ENCODE assay signal across 7 cellular contexts in the genomic region with DNA sequence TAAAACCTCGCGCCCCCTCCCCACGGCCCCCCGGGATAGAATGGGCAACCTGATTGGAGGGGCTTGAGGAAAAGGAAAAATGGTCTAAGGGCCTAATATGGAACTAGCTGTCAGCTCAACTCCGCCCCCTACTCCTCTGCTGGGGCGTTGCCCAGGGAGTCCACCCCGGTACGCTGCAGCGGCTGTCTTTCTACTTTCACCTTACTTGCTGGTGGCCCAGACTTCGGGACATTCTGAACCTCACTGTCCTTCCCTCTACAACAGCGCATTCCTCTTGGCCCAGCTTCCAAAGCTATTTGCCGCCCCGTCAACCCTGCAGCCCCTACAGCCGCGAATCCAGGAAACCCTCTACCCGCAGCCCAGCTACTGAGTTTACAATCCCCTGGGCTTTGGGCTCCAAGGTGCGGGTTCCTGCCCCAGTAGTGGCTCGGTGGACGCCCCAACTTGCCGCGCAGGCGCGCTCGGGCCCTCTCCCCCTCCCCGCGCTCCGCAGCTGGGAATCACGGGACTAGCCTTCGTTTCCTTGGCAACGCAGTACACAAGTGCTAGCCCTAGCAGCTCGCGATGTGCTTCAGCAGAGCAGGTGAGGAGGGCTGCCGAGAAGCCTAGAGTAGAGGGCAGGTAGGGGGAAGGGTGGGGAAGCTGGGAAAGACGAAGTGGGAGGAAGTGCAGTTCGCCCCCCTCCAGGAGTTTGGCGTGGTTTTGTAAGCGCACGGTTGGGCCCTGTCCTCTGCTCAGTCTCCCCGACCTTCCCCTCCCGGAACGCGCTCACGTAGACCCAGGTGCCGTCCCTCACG. TPM values are rescaled to one million over a fixed set of nuclear protein-coding genes. Genes with fewer than 3 reads are reported as not detected.
DNase-seq lines count a peak whose midpoint lies in the region; ATAC-seq and TF ChIP-seq lines count a peak whose summit lies in the region.

No MANE protein-coding gene starts in this region.

- no peaks in the 10 kb centered on the region for H3K36me3 Mint-ChIP-seq in immature natural killer cell

- H3K36me3 ChIP-seq in mammary epithelial cell (ENCODE audit: insufficient read depth, low read length): no peaks in the 10 kb centered on the region
- H3K36me3 ChIP-seq in smooth muscle cell (ENCODE audit: low read depth): no peaks in the 10 kb centered on the region

- H2AFZ ChIP-seq in mammary epithelial cell (ENCODE audit: low read depth, low read length) (peak overlapping the region; percentile 91), smooth muscle cell (ENCODE audit: low read depth) (peak overlapping the region; percentile 99)

- no peaks in the 10 kb centered on the region for H3K27me3 ChIP-seq in mammary epithelial cell (ENCODE audit: insufficient read depth, low read length)
- no peaks in the 10 kb centered on the region for H3K27me3 ChIP-seq in smooth muscle cell (ENCODE audit: low read depth)

- peaks cover 16 to 21% of the 10 kb centered on the region in 2 donors for H3K4me1 Mint-ChIP-seq in immature natural killer cell

- in situ Hi-C loops in mammary epithelial cell (cut with MboI; ENCODE audit: low sequenced_read_pairs in 2 of 2): loop anchor here in 1 of 2 donors (25.0 kb wide), 1 partner anchor 309 kb away; no protein-coding TSS in a partner anchor

- peak overlapping the region; percentile 93 for H3K4me2 ChIP-seq in mammary epithelial cell (ENCODE audit: insufficient read depth, low read depth, low read length)
- peak overlapping the region; percentile 94 for H3K4me2 ChIP-seq in smooth muscle cell

- no TSS peak for BruUV-seq in mammary epithelial cell (replicated peaks; lab: Mats Ljungman, UMichigan)

- peak overlapping the region; percentile 69 for H3K27ac ChIP-seq in VCaP
- peak overlapping the region; percentile 30 for H3K27ac ChIP-seq in mammary epithelial cell (ENCODE audit: insufficient read depth, low read depth, low read length)
- H3K27ac ChIP-seq in smooth muscle cell (ENCODE audit: low read depth): peak overlapping the region; percentile 73

- CTCF ChIA-PET in mammary epithelial cell (lab: Charles Lee; ENCODE audit: low non-redundant PET): interaction anchor here (0.5 to 0.7 kb wide), 2 partner anchors 123 to 215 kb away, joined by 3 to 7 read pairs; no protein-coding TSS in a partner anchor

- H3K4me3 Mint-ChIP-seq in immature natural killer cell: peak overlapping the region; percentile 86 to 92 (median 90)

- H3K27me3 Mint-ChIP-seq in immature natural killer cell (ENCODE audit: low read depth in 3 of 3): peaks cover 3 to 11% (median 3%) of the 10 kb centered on the region in 3 donors

- H3K4me1 ChIP-seq in mammary epithelial cell (ENCODE audit: insufficient read depth, low read length) (peaks cover 9% of the 10 kb centered on the region), smooth muscle cell (ENCODE audit: low read depth) (peaks cover 6% of the 10 kb centered on the region)

- H3K9me3 Mint-ChIP-seq in immature natural killer cell: no peaks in the 10 kb centered on the region

- H3F3A ChIP-seq in smooth muscle cell (ENCODE audit: low read depth): no peaks in the 10 kb centered on the region

- DNase-seq in NCI-H2107 (lab: John Stamatoyannopoulos, UW) (peak; percentile 87), mammary epithelial cell (peak; percentile 66), immature natural killer cell (peak; percentile 70 to 80 (median 80)), smooth muscle cell (lab: John Stamatoyannopoulos, UW; ENCODE audit: unreplicated experiment) (peak; percentile 45)

- dilution Hi-C loops in mammary epithelial cell (cut with HindIII; ENCODE audit: low sequenced_read_pairs): no loop called here

- peak; percentile 95 for ATAC-seq in GM18511 (IDR thresholded peaks at IDR 0.05; ENCODE audit: unreplicated experiment)
- ATAC-seq in HG03045 (IDR thresholded peaks at IDR 0.05; ENCODE audit: unreplicated experiment): peak; percentile 92

- H3K9me3 ChIP-seq in mammary epithelial cell (replicated peaks; ENCODE audit: insufficient read depth, low read length) (no peaks in the 10 kb centered on the region), smooth muscle cell (replicated peaks; ENCODE audit: low read depth) (no peaks in the 10 kb centered on the region)

- H3K9ac ChIP-seq in mammary epithelial cell (ENCODE audit: insufficient read depth, low read length) (peak overlapping the region; percentile 25), smooth muscle cell (ENCODE audit: low read depth) (peak overlapping the region; percentile 78)

- peak overlapping the region in 5 of 6 donors; percentile 43 to 84 (median 73) for H3K27ac Mint-ChIP-seq in immature natural killer cell

- intact Hi-C loops in mammary epithelial cell (cut with micrococcal nuclease): loop anchor here (5.0 kb wide), 1 partner anchor 51 kb away; no protein-coding TSS in a partner anchor

- H3K79me2 ChIP-seq in mammary epithelial cell (ENCODE audit: insufficient read depth, low read length): no peaks in the 10 kb centered on the region
- H3K79me2 ChIP-seq in smooth muscle cell (ENCODE audit: low read depth): no peaks in the 10 kb centered on the region

- H4K20me1 ChIP-seq in mammary epithelial cell (ENCODE audit: insufficient read depth, low read length): no peaks in the 10 kb centered on the region
- H4K20me1 ChIP-seq in smooth muscle cell (ENCODE audit: low read depth): no peaks in the 10 kb centered on the region

- no peak; the same call in 1 of the 2 replicates for TF ChIP-seq CTCF in VCaP (conservative IDR thresholded peaks at IDR 0.05)
- peak in 1 of 2 donors; percentile 31 for TF ChIP-seq CTCF in mammary epithelial cell (conservative IDR thresholded peaks at IDR 0.05 in 1 of 2, IDR thresholded peaks at IDR 0.05 in 1 of 2; ENCODE audit: extremely low read depth in 1 of 2, insufficient read depth in 1 of 2, low read depth in 1 of 2, low read length in 2 of 2)
- no peak for TF ChIP-seq CTCF in smooth muscle cell (IDR thresholded peaks at IDR 0.05; ENCODE audit: borderline replicate concordance, insufficient read depth, poor library complexity, severe bottlenecking)

- H3K4me3 ChIP-seq in mammary epithelial cell (replicated peaks in 1 of 3; ENCODE audit: insufficient read depth in 1 of 3, low read depth in 2 of 3, low read length in 3 of 3): peak overlapping the region; percentile 47 to 63 (median 50)
- H3K4me3 ChIP-seq in smooth muscle cell: peak overlapping the region; percentile 87

- WGBS in mammary epithelial cell (ENCODE audit: low coverage, missing lambda C conversion rate): 7% methylated on average over 23 of the region's 45 CpGs
- WGBS in smooth muscle cell (ENCODE audit: low lambda C conversion rate): under 1% methylated on average over 34 of the region's 45 CpGs

RNA-seq across cellular contexts. Expression of gene CHIA, which starts 55.6 kb away (rescaled TPM):
- total RNA-seq in mammary epithelial cell (not detected), smooth muscle cell (not detected in 2 replicates)
- polyA plus RNA-seq in mammary epithelial cell (not detected), immature natural killer cell (not detected), smooth muscle cell (not detected in 2 replicates)
- polyA minus RNA-seq in mammary epithelial cell: not detected

Comparison
In these comparisons a context has a peak if more than half of its experiments do, and no peak if none do; other contexts are left out.
1. Peak in every context shown above with its lines: DNase-seq, ATAC-seq, H3K4me3 ChIP-seq and H3K27ac ChIP-seq.